19 cellular contexts compared by ENCODE assay signal in the genomic region with DNA sequence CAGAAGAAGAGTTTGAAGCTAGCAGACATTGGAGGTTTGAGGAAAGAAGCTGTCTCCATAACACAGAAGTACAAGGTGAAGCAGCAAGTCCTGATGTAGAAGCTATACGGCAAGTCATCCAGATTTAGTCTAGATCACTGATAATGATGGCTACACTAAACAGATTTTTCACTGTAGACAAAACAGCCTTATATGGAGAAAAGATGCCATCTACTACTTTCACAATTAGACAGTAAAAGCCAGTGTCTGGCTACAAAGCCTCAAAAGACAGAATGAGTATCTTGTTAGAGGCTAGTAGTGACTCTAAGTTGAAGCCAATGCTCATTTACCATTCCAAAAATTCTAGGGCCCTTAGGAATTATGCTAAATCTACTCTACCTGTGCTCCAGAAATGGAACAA.
DNase-seq lines count a peak whose midpoint lies in the region; ATAC-seq, FAIRE-seq and TF ChIP-seq lines count a peak whose summit lies in the region.
"Had no signal": no experiment of that assay in that cellular context is flagged by ENCODE, and none has a peak within 500 bp of the region (broad histone marks: within the 10 kb centered on the region; RNA-seq: fewer than 3 reads in every experiment).

No MANE protein-coding gene starts in this region.

- no peak overlapping the region for H3K27ac Mint-ChIP-seq in activated CD4-positive, alpha-beta T cell treated with anti-CD3 and anti-CD28 coated beads for 36 hours
- H3K27ac Mint-ChIP-seq in activated CD4-positive, alpha-beta memory T cell treated with anti-CD3 and anti-CD28 coated beads, Interleukin-2, amount 10 ng/mL, durations not matched to agents 7 days and 5 days, result peak overlapping the region; percentile 42
- H3K27ac Mint-ChIP-seq: B cell; CD4-positive, alpha-beta T cell; HFFc6 had no signal

- TF ChIP-seq POLR2A in GM12892 (IDR thresholded peaks at IDR 0.05; ENCODE audit: low read depth, low read length) (no peak), H54 (IDR thresholded peaks at IDR 0.05; ENCODE audit: low read depth, low read length) (no peak)

- intact Hi-C loops in activated CD4-positive, alpha-beta T cell treated with anti-CD3 and anti-CD28 coated beads for 36 hours (cut with DNase I, micrococcal nuclease), result loop anchor here in 1 of 2 experiments (5.0 kb wide), 1 partner anchor 77 kb away; no protein-coding TSS in a partner anchor

- peak; percentile 64 for ATAC-seq in activated CD4-positive, alpha-beta T cell treated with anti-CD3 and anti-CD28 coated beads for 36 hours
- ATAC-seq: Panc1 had no signal

- DNase-seq in activated CD4-positive, alpha-beta T cell treated with anti-CD3 and anti-CD28 coated beads for 36 hours, result no peak
- no peak for DNase-seq in activated CD4-positive, alpha-beta T cell treated with anti-CD3 and anti-CD28 coated beads for 4 hours
- DNase-seq in GM12892 (ENCODE audit: insufficient read length) (no peak), H54 (ENCODE audit: insufficient read length, low spot score) (no peak), NOMO-1 (lab: John Stamatoyannopoulos, UW; ENCODE audit: unreplicated experiment in 2 of 2) (no peak), NCI-H2029 (lab: John Stamatoyannopoulos, UW) (no peak)
- DNase-seq in activated CD4-positive, alpha-beta memory T cell treated with anti-CD3 and anti-CD28 coated beads, Interleukin-2, amount 10 ng/mL, durations not matched to agents 7 days and 5 days, result no peak
- no peak for DNase-seq in activated CD4-positive, CD25-positive, alpha-beta regulatory T cell treated with anti-CD3 and anti-CD28 coated beads, Interleukin-2, amount 50 U/mL, for 72 hours
- DNase-seq: CD4-positive, alpha-beta T cell; HFFc6; IMR-90; Karpas-422; MG63; NCI-H1092; NCI-H2107; NCI-H2227 treated with DMSO at 0.1 percent for 48 hours; NCI-H524 had no signal

- no peaks in the 10 kb centered on the region for H3K27me3 Mint-ChIP-seq in activated CD4-positive, alpha-beta T cell treated with anti-CD3 and anti-CD28 coated beads for 36 hours
- H3K27me3 Mint-ChIP-seq in activated CD4-positive, alpha-beta memory T cell treated with anti-CD3 and anti-CD28 coated beads, Interleukin-2, amount 10 ng/mL, durations not matched to agents 7 days and 5 days, result no peaks in the 10 kb centered on the region
- H3K27me3 Mint-ChIP-seq: B cell; CD4-positive, alpha-beta T cell had no signal

- POLR2A ChIA-PET in activated CD4-positive, alpha-beta T cell treated with anti-CD3 and anti-CD28 coated beads for 36 hours (lab: Charles Lee), result no interaction called here
- POLR2A ChIA-PET in activated CD4-positive, alpha-beta memory T cell treated with anti-CD3 and anti-CD28 coated beads, Interleukin-2, amount 10 ng/mL, durations not matched to agents 7 days and 5 days (lab: Charles Lee), result interaction anchor here (1.5 kb wide), 1 partner anchor 83 kb away, joined by 3 read pairs; no protein-coding TSS in a partner anchor

- H3K4me1 Mint-ChIP-seq in activated CD4-positive, alpha-beta T cell treated with anti-CD3 and anti-CD28 coated beads for 36 hours, result peaks cover 29% of the 10 kb centered on the region
- peaks cover 47% of the 10 kb centered on the region for H3K4me1 Mint-ChIP-seq in activated CD4-positive, alpha-beta memory T cell treated with anti-CD3 and anti-CD28 coated beads, Interleukin-2, amount 10 ng/mL, durations not matched to agents 7 days and 5 days
- H3K4me1 Mint-ChIP-seq: B cell had no signal

- FAIRE-seq in GM12892 (lab: Jason Lieb, UNC) (peak; percentile 66), H54 (lab: Jason Lieb, UNC) (peak; percentile 97)

- CTCF ChIA-PET in activated CD4-positive, alpha-beta T cell treated with anti-CD3 and anti-CD28 coated beads for 36 hours (lab: Charles Lee), result interaction anchor here (0.6 kb wide), 1 partner anchor 36 kb away, joined by 3 read pairs; no protein-coding TSS in a partner anchor
- CTCF ChIA-PET in activated CD4-positive, alpha-beta memory T cell treated with anti-CD3 and anti-CD28 coated beads, Interleukin-2, amount 10 ng/mL, durations not matched to agents 7 days and 5 days (lab: Charles Lee), result no interaction called here

- peaks cover 6% of the 10 kb centered on the region for H3K9me3 Mint-ChIP-seq in activated CD4-positive, alpha-beta T cell treated with anti-CD3 and anti-CD28 coated beads for 36 hours (ENCODE audit: low read depth)
- peaks cover 4% of the 10 kb centered on the region for H3K9me3 Mint-ChIP-seq in activated CD4-positive, alpha-beta memory T cell treated with anti-CD3 and anti-CD28 coated beads, Interleukin-2, amount 10 ng/mL, durations not matched to agents 7 days and 5 days

- peaks cover 56% of the 10 kb centered on the region for H3K36me3 Mint-ChIP-seq in activated CD4-positive, alpha-beta T cell treated with anti-CD3 and anti-CD28 coated beads for 36 hours (ENCODE audit: low read depth)
- peaks cover 50% of the 10 kb centered on the region for H3K36me3 Mint-ChIP-seq in activated CD4-positive, alpha-beta memory T cell treated with anti-CD3 and anti-CD28 coated beads, Interleukin-2, amount 10 ng/mL, durations not matched to agents 7 days and 5 days (ENCODE audit: low read depth)

- H3K4me3 Mint-ChIP-seq in activated CD4-positive, alpha-beta T cell treated with anti-CD3 and anti-CD28 coated beads for 36 hours, result no peak overlapping the region
- H3K4me3 Mint-ChIP-seq in activated CD4-positive, alpha-beta memory T cell treated with anti-CD3 and anti-CD28 coated beads, Interleukin-2, amount 10 ng/mL, durations not matched to agents 7 days and 5 days, result no peak overlapping the region
- H3K4me3 Mint-ChIP-seq: B cell; CD4-positive, alpha-beta T cell; HFFc6 had no signal
